In the genomic region with DNA sequence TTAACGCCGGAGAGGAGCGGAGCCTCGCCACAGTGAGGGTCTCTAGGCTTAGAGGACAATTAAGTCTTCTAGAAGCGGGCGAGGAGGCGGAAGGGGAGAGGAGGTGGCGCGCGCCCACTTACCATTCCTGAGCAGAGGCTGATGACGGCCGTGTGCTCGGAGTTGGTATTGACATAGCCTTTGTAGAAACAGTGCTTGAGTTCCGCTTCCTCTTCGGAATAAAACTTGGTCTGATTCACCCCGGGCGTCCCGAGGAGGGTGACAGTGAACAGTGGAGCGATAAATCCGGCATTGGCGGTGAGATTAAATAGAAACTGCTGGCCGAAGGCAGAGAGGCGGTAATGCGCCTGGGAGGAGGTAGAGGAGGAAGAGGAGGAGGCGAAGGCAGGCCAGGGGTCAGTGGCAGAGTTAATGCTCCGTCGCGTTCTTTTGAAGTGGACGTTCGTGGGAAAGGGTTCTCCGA, we compare ENCODE assay signal across 9 cellular contexts. TPM values are rescaled to one million over a fixed set of nuclear protein-coding genes. Genes with fewer than 3 reads are reported as not detected.
DNase-seq lines count a peak whose midpoint lies in the region; ATAC-seq and TF ChIP-seq lines count a peak whose summit lies in the region.
"Had no signal": no experiment of that assay in that cellular context is flagged by ENCODE, and none has a peak within 500 bp of the region (broad histone marks: within the 10 kb centered on the region; RNA-seq: fewer than 3 reads in every experiment).

No MANE protein-coding gene starts in this region.

- POLR2A ChIA-PET in naive thymus-derived CD8-positive, alpha-beta T cell (lab: Charles Lee), result no interaction called here

- no peaks in the 10 kb centered on the region for H3K36me3 ChIP-seq in thoracic aorta

- peak; percentile 2 for DNase-seq in stimulated activated CD4-positive, alpha-beta T cell treated with anti-CD3 and anti-CD28 coated beads, Interleukin-15, amount 100 ng/mL, for 24 hours
- DNase-seq in stimulated activated CD4-positive, alpha-beta T cell treated with anti-CD3 and anti-CD28 coated beads, Interleukin-2, amount 100 ng/mL, for 48 hours, result no peak
- peak; percentile 81 for DNase-seq in kidney tubule cell (ENCODE audit: low spot score)
- no peak for DNase-seq in thoracic aorta (ENCODE audit: low spot score)
- DNase-seq in naive thymus-derived CD8-positive, alpha-beta T cell, result no peak
- no peak for DNase-seq in occipital lobe (lab: John Stamatoyannopoulos, UW)

- no peaks in the 10 kb centered on the region for H3K9me3 Mint-ChIP-seq in brain
- peaks cover 0 to 5% (median 0%) of the 10 kb centered on the region in 9 donors for H3K9me3 Mint-ChIP-seq in naive thymus-derived CD8-positive, alpha-beta T cell
- H3K9me3 Mint-ChIP-seq: stimulated activated naive CD8-positive, alpha-beta T cell treated with anti-CD3 and anti-CD28 coated beads, Interleukin-15, Interleukin-2, amounts not matched to agents 100 ng/mL and 50 ng/mL, for 24 hours had no signal

- H3K27me3 ChIP-seq in thoracic aorta (replicated peaks; ENCODE audit: insufficient read depth), result no peaks in the 10 kb centered on the region

- H3K9me3 ChIP-seq in thoracic aorta, result no peaks in the 10 kb centered on the region

- H3K27ac Mint-ChIP-seq in brain, result peak overlapping the region; percentile 88 to 98 (median 94)
- peak overlapping the region in 1 of 10 donors; percentile 56 for H3K27ac Mint-ChIP-seq in naive thymus-derived CD8-positive, alpha-beta T cell
- H3K27ac Mint-ChIP-seq: stimulated activated naive CD8-positive, alpha-beta T cell treated with anti-CD3 and anti-CD28 coated beads, Interleukin-15, Interleukin-2, amounts not matched to agents 100 ng/mL and 50 ng/mL, for 24 hours had no signal

- no peaks in the 10 kb centered on the region for H3K36me3 Mint-ChIP-seq in brain
- no peaks in the 10 kb centered on the region for H3K36me3 Mint-ChIP-seq in naive thymus-derived CD8-positive, alpha-beta T cell

- H3K27me3 Mint-ChIP-seq in brain, result peaks cover 40% of the 10 kb centered on the region
- peaks cover 29 to 75% (median 46%) of the 10 kb centered on the region in 5 donors for H3K27me3 Mint-ChIP-seq in naive thymus-derived CD8-positive, alpha-beta T cell

- peaks cover 65% of the 10 kb centered on the region for H3K4me1 Mint-ChIP-seq in brain
- H3K4me1 Mint-ChIP-seq in naive thymus-derived CD8-positive, alpha-beta T cell, result peaks cover 6 to 17% (median 11%) of the 10 kb centered on the region in 4 donors

- ATAC-seq in thoracic aorta (ENCODE audit: insufficient number of reproducible peaks, low FRiP score, low read depth), result no peak
- ATAC-seq in naive thymus-derived CD8-positive, alpha-beta T cell, result no peak
- ATAC-seq in HG02885 (IDR thresholded peaks at IDR 0.05; ENCODE audit: poor library complexity, unreplicated experiment), result no peak

- H3K4me3 ChIP-seq in thoracic aorta, result peak overlapping the region; percentile 93

- peak overlapping the region; percentile 99 for H3K27ac ChIP-seq in thoracic aorta

- peaks cover 0 to 36% of the 10 kb centered on the region in 2 donors for H3K4me1 ChIP-seq in thoracic aorta (ENCODE audit: control insufficient read depth in 1 of 2, low read depth in 2 of 2)

- peak overlapping the region; percentile 95 to 99 (median 96) for H3K4me3 Mint-ChIP-seq in brain
- H3K4me3 Mint-ChIP-seq in naive thymus-derived CD8-positive, alpha-beta T cell, result peak overlapping the region in 5 of 10 donors; percentile 6 to 41 (median 30)
- H3K4me3 Mint-ChIP-seq: stimulated activated naive CD8-positive, alpha-beta T cell treated with anti-CD3 and anti-CD28 coated beads, Interleukin-15, Interleukin-2, amounts not matched to agents 100 ng/mL and 50 ng/mL, for 24 hours had no signal

- TF ChIP-seq CTCF in brain (conservative IDR thresholded peaks at IDR 0.05) (no peak), thoracic aorta (IDR thresholded peaks at IDR 0.05) (no peak)

RNA-seq across cellular contexts. Expression of a gene that starts 1.3 kb away (rescaled TPM):
- 2.7 TPM for polyA plus RNA-seq in brain (ENCODE audit: insufficient read depth, low read depth, low replicate concordance)
- total RNA-seq in thoracic aorta (100 to 1,000 TPM; 104 to 420 TPM), occipital lobe (17.3 TPM)
- not detected for total RNA-seq in naive thymus-derived CD8-positive, alpha-beta T cell
- polyA plus RNA-seq in naive thymus-derived CD8-positive, alpha-beta T cell, result not detected

Comparison
In these comparisons a context has a peak if more than half of its experiments do, and no peak if none do; other contexts are left out.
1. DNase-seq: peak in stimulated activated CD4-positive, alpha-beta T cell treated with anti-CD3 and anti-CD28 coated beads, Interleukin-15, amount 100 ng/mL, for 24 hours (single experiment) and kidney tubule cell (single experiment); none in stimulated activated CD4-positive, alpha-beta T cell treated with anti-CD3 and anti-CD28 coated beads, Interleukin-2, amount 100 ng/mL, for 48 hours (0 of 2), thoracic aorta (single experiment), naive thymus-derived CD8-positive, alpha-beta T cell (0 of 10) and occipital lobe (single experiment).
2. RNA of a gene that starts 1.3 kb away (total RNA-seq): 104 to 420 TPM in thoracic aorta and 17.3 TPM in occipital lobe (single experiment); not detected in naive thymus-derived CD8-positive, alpha-beta T cell; every median in the first group is over 10 times any median in the second.